19 cellular contexts compared by ENCODE assay signal in the genomic region with DNA sequence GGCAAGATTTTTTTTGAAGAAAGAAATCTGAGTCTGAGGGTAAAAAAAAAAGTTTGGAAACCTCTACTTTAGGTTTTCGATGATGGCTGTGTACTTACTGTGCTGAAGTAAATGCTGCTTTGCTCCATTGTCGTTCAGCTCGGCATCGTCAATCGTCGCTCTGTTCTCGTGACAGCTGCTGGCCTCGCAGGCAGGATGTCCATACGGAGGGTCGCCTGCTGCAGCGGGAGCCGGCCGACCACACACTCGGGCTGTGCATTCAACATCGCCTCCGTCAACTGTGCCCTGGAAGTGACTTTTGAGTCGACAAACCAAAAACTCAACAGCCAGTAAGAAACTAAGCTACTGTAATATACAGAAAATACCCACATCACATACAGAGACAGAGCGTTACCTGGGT. TPM values are rescaled to one million over a fixed set of nuclear protein-coding genes. Genes with fewer than 3 reads are reported as not detected.
"Had no signal": no experiment of that assay in that cellular context is flagged by ENCODE, and none has a peak within 500 bp of the region (broad histone marks: within the 10 kb centered on the region; RNA-seq: fewer than 3 reads in every experiment).

No MANE protein-coding gene starts in this region.

- H3K27me3 Mint-ChIP-seq: naive B cell had no signal

- H3K36me3 ChIP-seq: pancreas, sigmoid colon, thoracic aorta, tibial nerve, upper lobe of left lung had no signal

- DNase-seq: dorsolateral prefrontal cortex; effector CD4-positive, alpha-beta T cell; mesenchymal stem cell; mucosa of descending colon; naive B cell; nucleus accumbens; sigmoid colon; stimulated activated CD4-positive, alpha-beta T cell treated with anti-CD3 and anti-CD28 coated beads, Interleukin-4, amount 100 ng/mL, for 4 hours; stimulated activated naive CD8-positive, alpha-beta T cell treated with anti-CD3 and anti-CD28 coated beads, Interleukin-15, Interleukin-2, amounts not matched to agents 100 U/mL and 50 U/mL, for 24 hours; substantia nigra had no signal

- H3K4me1 Mint-ChIP-seq: stimulated activated memory B cell treated with anti-CD40 and anti-IgM and Interleukin-4, amounts not matched to agents 10 μg/mL and 1 μg/mL and 100 μg/mL, for 72 hours had no signal

- H3K27me3 ChIP-seq: pancreas, sigmoid colon, tibial nerve, upper lobe of left lung had no signal

- H3K27ac ChIP-seq: dorsolateral prefrontal cortex, sigmoid colon, thoracic aorta, tibial nerve, upper lobe of left lung had no signal

- H3K9me3 ChIP-seq: mucosa of descending colon, pancreas, sigmoid colon, thoracic aorta, tibial nerve, upper lobe of left lung had no signal

- H3K4me3 Mint-ChIP-seq: mesothelial cell of epicardium; naive B cell; natural killer cell treated with Interleukin-12 subunit alpha and Interleukin-12 subunit beta and Interleukin-15 and Interleukin-18, amount 100 ng/mL, for 72 hours; stimulated activated memory B cell treated with anti-CD40 and anti-IgM and Interleukin-4, amounts not matched to agents 10 μg/mL and 1 μg/mL and 100 μg/mL, for 72 hours had no signal

- H3K4me3 ChIP-seq: dorsolateral prefrontal cortex, mucosa of descending colon, pancreas, sigmoid colon, thoracic aorta, tibial nerve, upper lobe of left lung had no signal

- H3K9me3 Mint-ChIP-seq: mesothelial cell of epicardium; natural killer cell treated with Interleukin-12 subunit alpha and Interleukin-12 subunit beta and Interleukin-15 and Interleukin-18, amount 100 ng/mL, for 72 hours had no signal

- H3K4me1 ChIP-seq: upper lobe of left lung had no signal

- H3K36me3 Mint-ChIP-seq: mesothelial cell of epicardium; naive B cell; natural killer cell treated with Interleukin-12 subunit alpha and Interleukin-12 subunit beta and Interleukin-15 and Interleukin-18, amount 100 ng/mL, for 72 hours; stimulated activated memory B cell treated with anti-CD40 and anti-IgM and Interleukin-4, amounts not matched to agents 10 μg/mL and 1 μg/mL and 100 μg/mL, for 72 hours had no signal

- H3K27ac Mint-ChIP-seq: mesothelial cell of epicardium; naive B cell; natural killer cell treated with Interleukin-12 subunit alpha and Interleukin-12 subunit beta and Interleukin-15 and Interleukin-18, amount 100 ng/mL, for 72 hours; stimulated activated memory B cell treated with anti-CD40 and anti-IgM and Interleukin-4, amounts not matched to agents 10 μg/mL and 1 μg/mL and 100 μg/mL, for 72 hours had no signal

RNA-seq across cellular contexts. Expression of a gene that starts 53.1 kb away (rescaled TPM):
- total RNA-seq: fibroblast of villous mesenchyme; lung microvascular endothelial cell; natural killer cell treated with Interleukin-12 subunit alpha and Interleukin-12 subunit beta and Interleukin-15 and Interleukin-18, amount 100 ng/mL, for 72 hours had no signal
